8 cellular contexts compared by ENCODE assay signal in the genomic region with DNA sequence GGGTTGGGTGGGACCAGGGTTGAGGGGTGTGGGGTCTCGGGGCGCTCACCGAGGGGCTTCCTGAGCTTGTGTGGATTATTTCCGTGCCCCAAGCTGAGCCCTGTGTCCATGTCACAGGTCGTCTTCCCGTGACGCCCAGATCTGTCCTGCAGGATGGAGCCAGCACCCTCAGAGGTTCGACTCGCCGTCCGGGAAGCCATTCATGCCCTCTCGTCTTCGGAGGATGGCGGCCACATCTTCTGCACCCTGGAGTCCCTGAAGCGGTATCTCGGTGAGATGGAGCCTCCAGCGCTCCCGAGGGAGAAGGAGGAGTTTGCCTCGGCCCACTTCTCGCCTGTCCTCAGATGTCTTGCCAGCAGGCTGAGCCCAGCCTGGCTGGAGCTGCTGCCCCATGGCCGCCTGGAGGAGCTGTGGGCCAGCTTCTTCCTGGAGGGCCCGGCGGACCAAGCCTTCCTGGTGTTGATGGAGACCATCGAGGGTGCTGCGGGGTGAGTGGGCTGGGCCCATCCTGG. TPM values are rescaled to one million over a fixed set of nuclear protein-coding genes. Genes with fewer than 3 reads are reported as not detected.
A peak's percentile ranks its signal among the peaks of the same experiment; 100 is the strongest.
DNase-seq lines count a peak whose midpoint lies in the region; ATAC-seq and TF ChIP-seq lines count a peak whose summit lies in the region.

No MANE protein-coding gene starts in this region.

- no peaks in the 10 kb centered on the region for H3K9me3 ChIP-seq in SU-DHL-6 (ENCODE audit: insufficient read depth, low read length)
- no peaks in the 10 kb centered on the region for H3K9me3 ChIP-seq in fibroblast of lung (ENCODE audit: control insufficient read depth, insufficient read depth, low read depth, low read length)
- no peaks in the 10 kb centered on the region for H3K9me3 ChIP-seq in neural cell (ENCODE audit: low read length)

- TF ChIP-seq CTCF in GM12873 (IDR thresholded peaks at IDR 0.05; ENCODE audit: insufficient read depth, low read depth, low read length, missing control alignments) (peak; percentile 24), SU-DHL-6 (IDR thresholded peaks at IDR 0.05; ENCODE audit: insufficient read depth, low read length, poor library complexity, severe bottlenecking) (no peak), fibroblast of lung (conservative IDR thresholded peaks at IDR 0.05 in 1 of 2, IDR thresholded peaks at IDR 0.05 in 1 of 2; ENCODE audit: low read depth in 1 of 2, low read length in 2 of 2) (peak; percentile 74 to 75), neural cell (IDR thresholded peaks at IDR 0.05; ENCODE audit: poor library complexity, severe bottlenecking) (no peak)

- H3K27ac ChIP-seq in ACC112 (ENCODE audit: low read depth, low read length) (peak overlapping the region; percentile 86; the same call in 1 of the 2 replicates), SU-DHL-6 (ENCODE audit: low read depth, low read length) (no peak overlapping the region), fibroblast of lung (ENCODE audit: insufficient read depth, low read length) (peak overlapping the region; percentile 91), neural cell (ENCODE audit: low read length) (no peak overlapping the region)

- H4K20me1 ChIP-seq in SU-DHL-6 (ENCODE audit: low read depth, low read length) (no peaks in the 10 kb centered on the region), fibroblast of lung (ENCODE audit: control insufficient read depth, extremely low read depth, insufficient read depth, low read length) (no peaks in the 10 kb centered on the region), neural cell (ENCODE audit: insufficient read depth) (no peaks in the 10 kb centered on the region)

- no peak for ATAC-seq in HG02973 (IDR thresholded peaks at IDR 0.05; ENCODE audit: unreplicated experiment)
- ATAC-seq in HG03354 (IDR thresholded peaks at IDR 0.05; ENCODE audit: poor library complexity, severe bottlenecking, unreplicated experiment) = no peak

- TF ChIP-seq RAD21 in neural cell (conservative IDR thresholded peaks at IDR 0.05) = no peak

- no peaks in the 10 kb centered on the region for H3F3A ChIP-seq in SU-DHL-6 (ENCODE audit: insufficient read depth)
- H3F3A ChIP-seq in neural cell (ENCODE audit: insufficient read depth, low read length, poor library complexity, severe bottlenecking) = no peaks in the 10 kb centered on the region

- no peak for TF ChIP-seq EP300 in neural cell (conservative IDR thresholded peaks at IDR 0.05; ENCODE audit: poor library complexity, severe bottlenecking)

- H2AFZ ChIP-seq in ACC112 (ENCODE audit: low read length, unreplicated experiment) = peak overlapping the region; percentile 75
- H2AFZ ChIP-seq in SU-DHL-6 (ENCODE audit: low read depth, low read length, severe bottlenecking) = no peak overlapping the region
- H2AFZ ChIP-seq in fibroblast of lung (ENCODE audit: low read length) = peak overlapping the region; percentile 55
- H2AFZ ChIP-seq in neural cell (ENCODE audit: low read depth, low read length) = no peak overlapping the region

- H3K27me3 ChIP-seq in ACC112 (ENCODE audit: insufficient read depth, low read length) (no peaks in the 10 kb centered on the region), SU-DHL-6 (ENCODE audit: low read length) (no peaks in the 10 kb centered on the region), fibroblast of lung (ENCODE audit: control insufficient read depth, insufficient read depth, low read length) (no peaks in the 10 kb centered on the region), neural cell (ENCODE audit: insufficient read depth, low read depth, low read length) (no peaks in the 10 kb centered on the region)

- H3K36me3 ChIP-seq in ACC112 (ENCODE audit: insufficient read depth, low read length) = no peaks in the 10 kb centered on the region; the same call in 1 of the 2 replicates
- no peaks in the 10 kb centered on the region for H3K36me3 ChIP-seq in SU-DHL-6 (ENCODE audit: low read length)
- H3K36me3 ChIP-seq in fibroblast of lung (ENCODE audit: control insufficient read depth, insufficient read depth, low read length) = peaks cover 11% of the 10 kb centered on the region
- H3K36me3 ChIP-seq in neural cell (ENCODE audit: insufficient read depth, low read length) = no peaks in the 10 kb centered on the region

- H3K4me3 ChIP-seq in ACC112 (ENCODE audit: low read depth, low read length) (peak overlapping the region; percentile 100), SU-DHL-6 (ENCODE audit: insufficient read depth, low read length, poor library complexity, severe bottlenecking) (peak overlapping the region; percentile 94), fibroblast of lung (replicated peaks in 1 of 4; ENCODE audit: control extremely low read depth in 1 of 4, insufficient read depth in 1 of 4, low read depth in 3 of 4, low read length in 4 of 4) (peak overlapping the region; percentile 63 to 89 (median 84)), neural cell (ENCODE audit: low read length) (peak overlapping the region; percentile 92)

- peaks cover 21% of the 10 kb centered on the region for H3K79me2 ChIP-seq in ACC112 (ENCODE audit: control insufficient read depth, insufficient read depth, low read length, unreplicated experiment)
- peaks cover 13% of the 10 kb centered on the region; the same call in 1 of the 2 replicates for H3K79me2 ChIP-seq in SU-DHL-6 (ENCODE audit: insufficient read depth, low read length)
- H3K79me2 ChIP-seq in fibroblast of lung (ENCODE audit: control insufficient read depth, insufficient read depth, low read length) = peaks cover 12% of the 10 kb centered on the region
- H3K79me2 ChIP-seq in neural cell (replicated peaks; ENCODE audit: insufficient read depth, low read length) = no peaks in the 10 kb centered on the region

- peaks cover 10% of the 10 kb centered on the region for H3K4me1 ChIP-seq in ACC112 (ENCODE audit: control insufficient read depth, insufficient read depth, low read length, unreplicated experiment)
- no peaks in the 10 kb centered on the region for H3K4me1 ChIP-seq in fibroblast of lung (ENCODE audit: control insufficient read depth, extremely low read depth, insufficient read depth, low read length)

- peak overlapping the region; percentile 84 for H3K4me2 ChIP-seq in SU-DHL-6 (ENCODE audit: low read depth, low read length, poor library complexity, severe bottlenecking)
- peak overlapping the region; percentile 99 for H3K4me2 ChIP-seq in fibroblast of lung (ENCODE audit: extremely low read depth, insufficient read depth, low read length)
- peak overlapping the region; percentile 55 for H3K4me2 ChIP-seq in neural cell (ENCODE audit: low read length)

- DNase-seq in fibroblast of lung (ENCODE audit: low read depth in 2 of 2) = peak; percentile 65 to 74
- no peak for DNase-seq in NOMO-1 (lab: John Stamatoyannopoulos, UW; ENCODE audit: unreplicated experiment in 2 of 2)

- H3K9ac ChIP-seq in SU-DHL-6 (ENCODE audit: low read length) = peak overlapping the region; percentile 96
- peak overlapping the region; percentile 99 for H3K9ac ChIP-seq in fibroblast of lung (ENCODE audit: insufficient read depth, low read length)
- H3K9ac ChIP-seq in neural cell (ENCODE audit: low read length) = peak overlapping the region; percentile 85

- no peaks in the 10 kb centered on the region for H3K9me2 ChIP-seq in SU-DHL-6 (replicated peaks; ENCODE audit: insufficient read depth, low read length)
- no peaks in the 10 kb centered on the region for H3K9me2 ChIP-seq in neural cell (ENCODE audit: insufficient read depth, low read length)

TF ChIP-seq in neural cell, 6 proteins besides CTCF, POLR2A, EP300 and RAD21:
- TF ChIP-seq TAF1 (IDR thresholded peaks at IDR 0.05; ENCODE audit: low read depth) = no peak

RNA-seq across cellular contexts. Expression of gene TELO2, which starts 1.0 kb away (rescaled TPM):
- 8.2 and 10.9 TPM in 2 replicates for total RNA-seq in fibroblast of lung
- 6.3 and 9.4 TPM in 2 replicates for polyA plus RNA-seq in fibroblast of lung
- 14.4 and 26.1 TPM in 2 replicates for polyA plus RNA-seq in fibroblast of lung (2012)
- 8.8 and 9.3 TPM in 2 replicates for polyA minus RNA-seq in fibroblast of lung (ENCODE audit: low replicate concordance)
- polyA plus RNA-seq in neural cell = 50.4 and 55.5 TPM in 2 replicates
- polyA minus RNA-seq in neural cell = 28.0 and 35.1 TPM in 2 replicates

RNA-seq across cellular contexts. Expression of gene PTX4, which starts 5.4 kb away (rescaled TPM):
- not detected in 2 replicates for total RNA-seq in fibroblast of lung
- polyA plus RNA-seq in fibroblast of lung = 0.05 TPM in 1 of 2 replicates, not detected in the other
- polyA plus RNA-seq in fibroblast of lung (2012) = 0.08 TPM in 1 of 2 replicates, not detected in the other
- not detected in 2 replicates for polyA minus RNA-seq in fibroblast of lung (ENCODE audit: low replicate concordance)
- not detected in 2 replicates for polyA plus RNA-seq in neural cell
- polyA minus RNA-seq in neural cell = not detected in 2 replicates

RNA-seq across cellular contexts. Expression of gene CLCN7, which starts 19.4 kb away (rescaled TPM):
- total RNA-seq in fibroblast of lung = 80.4 and 83.4 TPM in 2 replicates
- 25.0 and 25.8 TPM in 2 replicates for polyA plus RNA-seq in fibroblast of lung
- 47.8 and 53.1 TPM in 2 replicates for polyA plus RNA-seq in fibroblast of lung (2012)
- 60.6 and 72.3 TPM in 2 replicates for polyA minus RNA-seq in fibroblast of lung (ENCODE audit: low replicate concordance)
- polyA plus RNA-seq in neural cell = 40.9 and 53.2 TPM in 2 replicates
- polyA minus RNA-seq in neural cell = 47.8 and 65.7 TPM in 2 replicates

RNA-seq across cellular contexts. Expression of gene TMEM204, which starts 39.3 kb away (rescaled TPM):
- total RNA-seq in fibroblast of lung = 10.3 and 12.4 TPM in 2 replicates
- polyA plus RNA-seq in fibroblast of lung (9.6 and 10.9 TPM in 2 replicates), neural cell (not detected in 2 replicates)
- 14.2 and 14.6 TPM in 2 replicates for polyA plus RNA-seq in fibroblast of lung (2012)
- polyA minus RNA-seq in fibroblast of lung (ENCODE audit: low replicate concordance) (15.0 and 19.3 TPM in 2 replicates), neural cell (not detected in 2 replicates)

RNA-seq across cellular contexts. Expression of gene CCDC154, which starts 49.8 kb away (rescaled TPM):
- total RNA-seq in fibroblast of lung = 0.50 and 0.51 TPM in 2 replicates
- 0.02 and 0.08 TPM in 2 replicates for polyA plus RNA-seq in fibroblast of lung
- 0.07 and 0.26 TPM in 2 replicates for polyA plus RNA-seq in fibroblast of lung (2012)
- polyA minus RNA-seq in fibroblast of lung (ENCODE audit: low replicate concordance) = not detected in 2 replicates
- polyA plus RNA-seq in neural cell = 3.1 and 3.3 TPM in 2 replicates
- 0.23 and 0.49 TPM in 2 replicates for polyA minus RNA-seq in neural cell

Comparison
In these comparisons a context has a peak if more than half of its experiments do, and no peak if none do; other contexts are left out.
1. H2AFZ ChIP-seq: peak in ACC112 (single experiment) and fibroblast of lung (single experiment); none in SU-DHL-6 (single experiment) and neural cell (single experiment).
2. H3K27ac ChIP-seq: peak in ACC112 (single experiment) and fibroblast of lung (single experiment); none in SU-DHL-6 (single experiment) and neural cell (single experiment).
3. CTCF ChIP-seq: peak in GM12873 (single experiment) and fibroblast of lung (2 of 2); none in SU-DHL-6 (single experiment) and neural cell (single experiment).
4. DNase-seq: peak in fibroblast of lung (2 of 2); none in NOMO-1 (0 of 2).
5. Peak in every context shown above with its lines, with median percentiles within 50 percentile points of each other: H3K4me3 ChIP-seq, H3K4me2 ChIP-seq and H3K9ac ChIP-seq.